Comparison of ENCODE assay signal across 1 cellular context in genomic region chr6:36432151-36432633, GRCh38.
A peak's percentile ranks its signal among the peaks of the same experiment; 100 is the strongest.
TF ChIP-seq lines count a peak whose summit lies in the region.

No MANE protein-coding gene starts in this region.

TF ChIP-seq in GM12878, 131 proteins besides CTCF, POLR2A, EP300 and RAD21 (continues in another document):
- no peak for TF ChIP-seq ZBTB4 (CRISPR knock-in tag; IDR thresholded peaks at IDR 0.05)
- TF ChIP-seq NR2F1 (conservative IDR thresholded peaks at IDR 0.05) = peak; percentile 39; the same call in 1 of the 2 replicates
- TF ChIP-seq PKNOX1 (IDR thresholded peaks at IDR 0.05) = peak; percentile 72
- TF ChIP-seq ZNF207 (IDR thresholded peaks at IDR 0.05; ENCODE audit: borderline replicate concordance) = no peak
- peak; percentile 96 for TF ChIP-seq NFIC (IDR thresholded peaks at IDR 0.05; ENCODE audit: low read depth, low read length)
- TF ChIP-seq ETV6 (conservative IDR thresholded peaks at IDR 0.05 in 1 of 2, IDR thresholded peaks at IDR 0.05 in 1 of 2; ENCODE audit: borderline replicate concordance in 1 of 2, low read depth in 1 of 2) = no peak
- TF ChIP-seq FOXM1 (IDR thresholded peaks at IDR 0.05; ENCODE audit: low read depth, low read length) = peak; percentile 90; the same call in 1 of the 2 replicates
- TF ChIP-seq ATF2 (IDR thresholded peaks at IDR 0.05; ENCODE audit: low read length) = peak; percentile 85
- peak; percentile 64; the same call in 1 of the 2 replicates for TF ChIP-seq MTA3 (IDR thresholded peaks at IDR 0.05; ENCODE audit: borderline replicate concordance, low read length)
- TF ChIP-seq REST (IDR thresholded peaks at IDR 0.05; ENCODE audit: low read depth, low read length) = no peak
- no peak for TF ChIP-seq HSF1 (IDR thresholded peaks at IDR 0.05; ENCODE audit: low read depth, low read length)
- peak; percentile 76 for TF ChIP-seq MTA2 (IDR thresholded peaks at IDR 0.05; ENCODE audit: low read depth)
- TF ChIP-seq BHLHE40 (IDR thresholded peaks at IDR 0.05; ENCODE audit: borderline replicate concordance in 1 of 2, low read depth in 2 of 2, low read length in 1 of 2) = peak in 1 of 2 experiments; percentile 15; a peak in 1 of 4 replicates
- peak; percentile 97 for TF ChIP-seq MEF2A (IDR thresholded peaks at IDR 0.05; ENCODE audit: insufficient read depth, low read depth, low read length)
- TF ChIP-seq NKRF (conservative IDR thresholded peaks at IDR 0.05) = no peak
- peak; percentile 98 for TF ChIP-seq RUNX3 (IDR thresholded peaks at IDR 0.05; ENCODE audit: low read length)
- TF ChIP-seq CBFB (IDR thresholded peaks at IDR 0.05; ENCODE audit: low read depth) = peak; percentile 83; the same call in 1 of the 2 replicates
- TF ChIP-seq SKIL (IDR thresholded peaks at IDR 0.05; ENCODE audit: low read depth, poor library complexity, severe bottlenecking) = peak; percentile 75
- no peak for TF ChIP-seq BMI1 (IDR thresholded peaks at IDR 0.05; ENCODE audit: borderline replicate concordance)
- TF ChIP-seq BCL3 (IDR thresholded peaks at IDR 0.05; ENCODE audit: borderline replicate concordance, insufficient read depth, low read depth, low read length, poor library complexity, severe bottlenecking) = no peak
- TF ChIP-seq JUNB (IDR thresholded peaks at IDR 0.05) = peak; percentile 83
- TF ChIP-seq MLLT1 (IDR thresholded peaks at IDR 0.05) = 0 out of 2 replicates have a peak, but pooled peaks have one; percentile 18
- peak; percentile 63; the same call in 1 of the 2 replicates for TF ChIP-seq TBL1XR1 (IDR thresholded peaks at IDR 0.05; ENCODE audit: low read depth, low read length)
- peak; percentile 64; the same call in 1 of the 2 replicates for TF ChIP-seq CREM (IDR thresholded peaks at IDR 0.05; ENCODE audit: low read depth)
- peak; percentile 66; the same call in 1 of the 2 replicates for TF ChIP-seq ZBED1 (IDR thresholded peaks at IDR 0.05; ENCODE audit: borderline replicate concordance)
- peak; percentile 91 for TF ChIP-seq EED (IDR thresholded peaks at IDR 0.05; ENCODE audit: low read depth)
- TF ChIP-seq DPF2 (IDR thresholded peaks at IDR 0.05) = 0 out of 2 replicates have a peak, but pooled peaks have one; percentile 28
- TF ChIP-seq ATF3 (IDR thresholded peaks at IDR 0.05; ENCODE audit: borderline replicate concordance, extremely low read depth, low read depth, low read length) = no peak
- TF ChIP-seq IKZF1 (conservative IDR thresholded peaks at IDR 0.05) = peak; percentile 78
- 0 out of 2 replicates have a peak, but pooled peaks have one; percentile 28 for TF ChIP-seq PML (IDR thresholded peaks at IDR 0.05; ENCODE audit: low read length)
- TF ChIP-seq PBX3 (IDR thresholded peaks at IDR 0.05; ENCODE audit: insufficient replicate concordance, low read depth, low read length) = no peak
- 0 out of 2 replicates have a peak, but pooled peaks have one; percentile 14 for TF ChIP-seq GABPA (IDR thresholded peaks at IDR 0.05; ENCODE audit: low read depth)
- TF ChIP-seq IRF4 (IDR thresholded peaks at IDR 0.05; ENCODE audit: low read depth, low read length) = peak; percentile 46; the same call in 1 of the 2 replicates
- peak; percentile 88 to 94 for TF ChIP-seq IKZF2 (IDR thresholded peaks at IDR 0.05)
- TF ChIP-seq RFX5 (IDR thresholded peaks at IDR 0.05; ENCODE audit: low read depth, low read length) = no peak
- TF ChIP-seq NFXL1 (IDR thresholded peaks at IDR 0.05; ENCODE audit: borderline replicate concordance) = no peak
- TF ChIP-seq MEF2B (IDR thresholded peaks at IDR 0.05; ENCODE audit: partially characterized antibody, poor library complexity, severe bottlenecking) = peak; percentile 88
